Comparison of ENCODE assay signal across 3 cellular contexts in the genomic region with DNA sequence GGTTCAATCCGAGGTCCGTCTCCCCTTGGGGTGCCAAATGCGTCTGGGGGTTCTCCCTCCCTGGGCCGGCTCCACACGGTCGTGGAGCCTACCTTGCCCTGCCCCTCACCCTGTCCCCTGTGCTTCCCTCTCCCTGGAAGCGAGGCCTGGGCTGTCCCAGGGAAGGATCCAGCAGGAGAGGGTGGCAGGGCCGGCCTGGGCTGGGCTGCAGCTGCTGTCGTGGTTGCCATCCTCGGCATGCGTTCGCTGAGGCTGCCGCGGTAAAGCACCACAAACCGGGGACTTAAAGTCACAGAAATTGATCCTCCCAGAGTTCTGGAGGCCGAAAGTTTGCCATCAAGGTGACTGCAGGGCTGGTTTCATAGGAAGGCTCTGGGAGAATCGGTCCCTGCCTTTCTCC.
TF ChIP-seq lines count a peak whose summit lies in the region.

No MANE protein-coding gene starts in this region.

TF ChIP-seq in A549, 52 proteins besides CTCF, POLR2A, EP300 and RAD21:
- no peak for TF ChIP-seq FOXS1 (CRISPR knock-in tag; IDR thresholded peaks at IDR 0.05)
- no peak for TF ChIP-seq TFCP2L1 (CRISPR knock-in tag; IDR thresholded peaks at IDR 0.05)
- TF ChIP-seq HOXB5 (CRISPR knock-in tag; IDR thresholded peaks at IDR 0.05) = no peak
- no peak for TF ChIP-seq NR3C1 (IDR thresholded peaks at IDR 0.05)
- no peak for TF ChIP-seq SMC3 (IDR thresholded peaks at IDR 0.05)
- no peak for TF ChIP-seq RCOR1 (IDR thresholded peaks at IDR 0.05; ENCODE audit: low read depth, low read length)
- no peak for TF ChIP-seq GATA3 (IDR thresholded peaks at IDR 0.05; ENCODE audit: borderline replicate concordance)
- TF ChIP-seq, protein P1, sequence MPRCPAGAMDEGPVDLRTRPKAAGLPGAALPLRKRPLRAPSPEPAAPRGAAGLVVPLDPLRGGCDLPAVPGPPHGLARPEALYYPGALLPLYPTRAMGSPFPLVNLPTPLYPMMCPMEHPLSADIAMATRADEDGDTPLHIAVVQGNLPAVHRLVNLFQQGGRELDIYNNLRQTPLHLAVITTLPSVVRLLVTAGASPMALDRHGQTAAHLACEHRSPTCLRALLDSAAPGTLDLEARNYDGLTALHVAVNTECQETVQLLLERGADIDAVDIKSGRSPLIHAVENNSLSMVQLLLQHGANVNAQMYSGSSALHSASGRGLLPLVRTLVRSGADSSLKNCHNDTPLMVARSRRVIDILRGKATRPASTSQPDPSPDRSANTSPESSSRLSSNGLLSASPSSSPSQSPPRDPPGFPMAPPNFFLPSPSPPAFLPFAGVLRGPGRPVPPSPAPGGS (IDR thresholded peaks at IDR 0.05) = no peak
- TF ChIP-seq CHD4 (IDR thresholded peaks at IDR 0.05; ENCODE audit: borderline replicate concordance) = no peak

TF ChIP-seq in IMR-90, 13 proteins besides CTCF, POLR2A, EP300 and RAD21:
- TF ChIP-seq FOS (IDR thresholded peaks at IDR 0.05; ENCODE audit: low read depth, low read length) = no peak
- TF ChIP-seq SMC3 (IDR thresholded peaks at IDR 0.05; ENCODE audit: low read depth, low read length) = no peak
- TF ChIP-seq CEBPB (IDR thresholded peaks at IDR 0.05; ENCODE audit: low read depth, low read length) = no peak
- no peak for TF ChIP-seq MXI1 (IDR thresholded peaks at IDR 0.05; ENCODE audit: borderline replicate concordance, low read depth, low read length)
- no peak for TF ChIP-seq RFX5 (IDR thresholded peaks at IDR 0.05; ENCODE audit: low read depth, low read length)
- no peak for TF ChIP-seq MAFK (IDR thresholded peaks at IDR 0.05; ENCODE audit: low read depth, low read length)
- TF ChIP-seq NFE2L2 (IDR thresholded peaks at IDR 0.05; ENCODE audit: low read depth, low read length) = no peak

TF ChIP-seq in HEK293T, 16 proteins besides CTCF, POLR2A, EP300 and RAD21:
- TF ChIP-seq L3MBTL2 (conservative IDR thresholded peaks at IDR 0.05) (no peak), LEF1 (IDR thresholded peaks at IDR 0.05; ENCODE audit: borderline replicate concordance) (no peak), PKNOX1 (IDR thresholded peaks at IDR 0.05) (no peak), FOXK2 (IDR thresholded peaks at IDR 0.05) (no peak), FOXM1 (IDR thresholded peaks at IDR 0.05; ENCODE audit: borderline replicate concordance) (no peak), FOXA1 (IDR thresholded peaks at IDR 0.05) (no peak), HDGF (IDR thresholded peaks at IDR 0.05; ENCODE audit: borderline replicate concordance) (no peak), BHLHE40 (IDR thresholded peaks at IDR 0.05; ENCODE audit: borderline replicate concordance) (no peak), SUZ12 (IDR thresholded peaks at IDR 0.05) (no peak), ARNT (IDR thresholded peaks at IDR 0.05) (no peak), TARDBP (IDR thresholded peaks at IDR 0.05) (no peak), ZNF384 (IDR thresholded peaks at IDR 0.05) (no peak), ELF4 (IDR thresholded peaks at IDR 0.05) (no peak), CTBP1 (IDR thresholded peaks at IDR 0.05; ENCODE audit: borderline replicate concordance) (no peak), NFRKB (IDR thresholded peaks at IDR 0.05) (no peak)
TF ChIP-seq in HEK293T: peak in this region for 0.
